8 cellular contexts compared by ENCODE assay signal in the genomic region with DNA sequence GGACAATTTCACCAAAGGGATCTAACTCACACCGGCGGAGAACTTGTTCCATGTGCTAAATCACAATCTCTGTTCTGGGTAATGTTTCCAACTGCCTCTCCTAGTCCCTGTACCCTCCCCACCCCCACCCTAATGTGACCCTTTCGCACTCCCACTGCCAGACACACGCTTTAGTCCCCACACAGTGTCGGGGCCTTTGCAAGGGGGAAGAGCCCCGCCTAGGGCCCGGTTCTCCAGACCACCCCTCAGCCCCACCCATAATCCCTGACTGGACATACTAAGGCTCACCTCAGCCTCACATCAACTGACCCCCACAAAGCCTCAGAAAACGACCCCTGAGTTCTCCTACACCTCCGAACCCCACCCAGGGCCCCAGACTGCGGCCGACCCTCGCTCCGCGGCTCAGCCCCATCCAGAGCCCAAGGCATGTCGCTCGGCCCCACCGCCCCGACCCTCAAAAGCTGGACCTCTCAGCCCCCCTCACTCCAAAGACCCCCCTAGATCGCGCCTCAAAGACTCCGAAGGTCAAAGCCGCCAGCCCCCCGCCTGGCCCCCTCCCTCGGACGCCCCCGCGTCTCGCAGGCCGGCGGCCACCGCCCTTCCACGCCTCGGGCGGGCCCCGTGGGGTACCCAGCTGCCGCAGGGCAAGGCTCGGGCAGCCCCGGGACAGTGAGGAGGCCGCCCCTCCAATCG.
DNase-seq lines count a peak whose midpoint lies in the region; ATAC-seq and TF ChIP-seq lines count a peak whose summit lies in the region.

No MANE protein-coding gene starts in this region.

- peak; percentile 2 to 17 for DNase-seq in stimulated activated CD4-positive, alpha-beta T cell treated with anti-CD3 and anti-CD28 coated beads, Interleukin-15, amount 100 ng/mL, for 48 hours (ENCODE audit: low read depth in 2 of 2)
- DNase-seq in stimulated activated CD4-positive, alpha-beta T cell treated with anti-CD3 and anti-CD28 coated beads, Interleukin-1b, Interleukin-23, amount 100 ng/mL, for 48 hours = no peak
- DNase-seq in SK-N-DZ (ENCODE audit: low spot score) (peak; percentile 48), choroid plexus epithelial cell (ENCODE audit: low read depth) (no peak), lower leg skin (ENCODE audit: low spot score in 2 of 2) (peak; percentile 28 to 89), testis (peak; percentile 37), NCI-H2196 (lab: John Stamatoyannopoulos, UW; ENCODE audit: unreplicated experiment) (no peak)

- no peaks in the 10 kb centered on the region for H3K27me3 ChIP-seq in testis

- no peak for TF ChIP-seq POLR2A in lower leg skin (IDR thresholded peaks at IDR 0.05)
- no peak for TF ChIP-seq POLR2A in testis (IDR thresholded peaks at IDR 0.05)

- WGBS in lower leg skin, 2 donors = 2 to 3% methylated on average over 18 to 23 of the region's 40 CpGs
- WGBS in testis, 2 donors = 0% methylated on average over 7 to 34 of the region's 40 CpGs

- peaks cover 25% of the 10 kb centered on the region for H3K4me1 ChIP-seq in testis

- peak overlapping the region; percentile 97 to 98 for H3K27ac ChIP-seq in testis

- H3K9me3 ChIP-seq in testis = no peaks in the 10 kb centered on the region

- TF ChIP-seq CTCF in choroid plexus epithelial cell (conservative IDR thresholded peaks at IDR 0.05; ENCODE audit: low read depth, low read length) (no peak), lower leg skin (IDR thresholded peaks at IDR 0.05) (no peak), testis (IDR thresholded peaks at IDR 0.05) (no peak)

- H3K4me3 ChIP-seq in choroid plexus epithelial cell (ENCODE audit: low read depth, low read length) (peak overlapping the region; percentile 73), lower leg skin (ENCODE audit: low read depth, poor library complexity, severe bottlenecking) (peak overlapping the region; percentile 87), testis (peak overlapping the region; percentile 86 to 97)

- no peaks in the 10 kb centered on the region for H3K36me3 ChIP-seq in testis (ENCODE audit: low read depth, missing control alignments)

- ATAC-seq in HG02885 (IDR thresholded peaks at IDR 0.05; ENCODE audit: poor library complexity, unreplicated experiment) = peak; percentile 32

- intact Hi-C loops in lower leg skin (cut with DNase I; ENCODE audit: low total_unique reads) (no loop called here), testis (cut with DNase I; ENCODE audit: low total_unique reads) (no loop called here)

Comparison
In these comparisons a context has a peak if more than half of its experiments do, and no peak if none do; other contexts are left out.
1. DNase-seq: peak in stimulated activated CD4-positive, alpha-beta T cell treated with anti-CD3 and anti-CD28 coated beads, Interleukin-15, amount 100 ng/mL, for 48 hours (2 of 2), SK-N-DZ (single experiment), lower leg skin (2 of 2) and testis (single experiment); none in stimulated activated CD4-positive, alpha-beta T cell treated with anti-CD3 and anti-CD28 coated beads, Interleukin-1b, Interleukin-23, amount 100 ng/mL, for 48 hours (single experiment), choroid plexus epithelial cell (single experiment) and NCI-H2196 (single experiment).
2. Peak in every context shown above with its lines, with median percentiles within 50 percentile points of each other: H3K4me3 ChIP-seq.